Comparison of ENCODE assay signal across 11 cellular contexts in genomic region chr9:130143974-130144373, GRCh38. TPM values are rescaled to one million over a fixed set of nuclear protein-coding genes. Genes with fewer than 3 reads are reported as not detected.
DNase-seq lines count a peak whose midpoint lies in the region; ATAC-seq and TF ChIP-seq lines count a peak whose summit lies in the region.
"Had no signal": no experiment of that assay in that cellular context is flagged by ENCODE, and none has a peak within 500 bp of the region (broad histone marks: within the 10 kb centered on the region; RNA-seq: fewer than 3 reads in every experiment).

No MANE protein-coding gene starts in this region.

- ATAC-seq in activated T-cell treated with anti-CD3 and anti-CD28 coated beads, Interleukin-2, amount 50 U/mL, for 4 hours = peak in 1 of 2 donors; percentile 38

- H2AK5ac ChIP-seq in mesenchymal stem cell (ENCODE audit: low read length, severe bottlenecking) = no peak overlapping the region

- in situ Hi-C loops in astrocyte of the spinal cord (cut with HindIII; ENCODE audit: low sequenced_read_pairs) (no loop called here), transverse colon (cut with MboI; ENCODE audit: low pct_ligation_motif_present in 1 of 4, low pct_unique_long_range_greater_than_20kb in 1 of 4, low sequenced_read_pairs in 3 of 4) (no loop called here)

- TF ChIP-seq EP300 in transverse colon (IDR thresholded peaks at IDR 0.05; ENCODE audit: low read depth) = no peak

- H4K8ac ChIP-seq in mesenchymal stem cell (ENCODE audit: low read length) = no peak overlapping the region

- intact Hi-C loops in transverse colon (cut with DNase I; ENCODE audit: low total_unique reads) (no loop called here), A673 (cut with micrococcal nuclease; ENCODE audit: unreplicated experiment) (no loop called here)

- H3K9ac ChIP-seq in mesenchymal stem cell (ENCODE audit: low read length) = peak overlapping the region; percentile 45

- H2BK12ac ChIP-seq in mesenchymal stem cell (ENCODE audit: low read length in 2 of 2) = peak overlapping the region in 1 of 2 experiments; percentile 11

- H4K91ac ChIP-seq in mesenchymal stem cell (ENCODE audit: low read length) = no peak overlapping the region

- no peak overlapping the region for H3K4ac ChIP-seq in mesenchymal stem cell (ENCODE audit: low read depth in 1 of 2, low read length in 2 of 2)

- POLR2A ChIA-PET in A673 (lab: Charles Lee; ENCODE audit: low non-redundant PET) = no interaction called here

- H3K4me3 Mint-ChIP-seq in activated T-cell treated with anti-CD3 and anti-CD28 coated beads, Interleukin-2, amount 50 U/mL, for 4 hours = no peak overlapping the region

- H3K4me1 ChIP-seq in mesenchymal stem cell (ENCODE audit: control insufficient read depth, insufficient read depth, low read depth, low read length) = peaks cover 11% of the 10 kb centered on the region
- peaks cover 4 to 20% (median 16%) of the 10 kb centered on the region in 4 donors for H3K4me1 ChIP-seq in transverse colon
- no peaks in the 10 kb centered on the region for H3K4me1 ChIP-seq in A673 (ENCODE audit: insufficient read depth, low read length, poor library complexity, severe bottlenecking)

- H2BK5ac ChIP-seq in mesenchymal stem cell (ENCODE audit: low read depth, low read length, poor library complexity, severe bottlenecking) = no peak overlapping the region

- no peak for TF ChIP-seq POLR2A in transverse colon (IDR thresholded peaks at IDR 0.05)

- peaks cover 27% of the 10 kb centered on the region for H3K27me3 Mint-ChIP-seq in activated T-cell treated with anti-CD3 and anti-CD28 coated beads, Interleukin-2, amount 50 U/mL, for 4 hours (ENCODE audit: low read depth)

- H3K4me3 ChIP-seq in astrocyte of the spinal cord (ENCODE audit: low read depth, low read length) (no peak overlapping the region), mesenchymal stem cell (ENCODE audit: insufficient read depth in 1 of 2, low read depth in 1 of 2, low read length in 2 of 2) (peak overlapping the region in 1 of 2 experiments; percentile 58), transverse colon (no peak overlapping the region), A673 (ENCODE audit: low read depth, low read length, poor library complexity, severe bottlenecking) (no peak overlapping the region)
- H3K4me3 ChIP-seq: esophagus squamous epithelium had no signal

- WGBS in mesenchymal stem cell = 48% methylated on average over 13 of the region's 13 CpGs
- 26 to 33% methylated on average over 10 to 13 of the region's 13 CpGs for WGBS in transverse colon (ENCODE audit: low coverage in 1 of 2), 2 donors

- DNase-seq in activated T-cell treated with anti-CD3 and anti-CD28 coated beads, Interleukin-2, amount 50 U/mL, for 4 hours = peak; percentile 23
- DNase-seq in activated T-cell treated with anti-CD3 and anti-CD28 coated beads for 4 hours (no peak), astrocyte of the spinal cord (ENCODE audit: low read depth, low spot score) (peak; percentile 40), mesenchymal stem cell (peak; percentile 31), transverse colon (peak; percentile 20), NAMALWA (ENCODE audit: low spot score) (no peak), Ammon's horn (ENCODE audit: low spot score) (no peak), A673 (ENCODE audit: low spot score) (no peak)
- DNase-seq: activated effector memory CD4-positive, alpha-beta T cell treated with Interleukin-2 at 50 U/mL for 16 hours; C1 segment of cervical spinal cord; esophagus squamous epithelium had no signal

- BruUV-seq in A673 (replicated peaks; lab: Mats Ljungman, UMichigan) = no TSS peak

- H3K36me3 Mint-ChIP-seq in activated T-cell treated with anti-CD3 and anti-CD28 coated beads, Interleukin-2, amount 50 U/mL, for 4 hours (ENCODE audit: insufficient read depth) = no peaks in the 10 kb centered on the region

- no peak overlapping the region for H2AFZ ChIP-seq in mesenchymal stem cell (ENCODE audit: low read depth, low read length)

- CTCF ChIA-PET in A673 (lab: Charles Lee) = interaction anchor here (0.6 kb wide), 1 partner anchor 10 kb away, joined by 9 read pairs; no protein-coding TSS in a partner anchor

- no peaks in the 10 kb centered on the region for H3K9me3 ChIP-seq in mesenchymal stem cell (ENCODE audit: control insufficient read depth, low read length)
- H3K9me3 ChIP-seq in transverse colon = no peaks in the 10 kb centered on the region
- no peaks in the 10 kb centered on the region for H3K9me3 ChIP-seq in A673 (ENCODE audit: low read depth, low read length, poor library complexity, severe bottlenecking)
- H3K9me3 ChIP-seq: esophagus squamous epithelium had no signal

- H3K23ac ChIP-seq in mesenchymal stem cell (ENCODE audit: low read length in 2 of 2) = no peak overlapping the region

- no peaks in the 10 kb centered on the region for H3K9me3 Mint-ChIP-seq in activated T-cell treated with anti-CD3 and anti-CD28 coated beads, Interleukin-2, amount 50 U/mL, for 4 hours

- H3K14ac ChIP-seq in mesenchymal stem cell (ENCODE audit: low read length in 2 of 2) = no peak overlapping the region

- H3K18ac ChIP-seq in mesenchymal stem cell (ENCODE audit: low read depth in 1 of 2, low read length in 2 of 2) = no peak overlapping the region

- H3K27ac ChIP-seq in mesenchymal stem cell (ENCODE audit: low read length, poor library complexity, severe bottlenecking) = no peak overlapping the region
- H3K27ac ChIP-seq in transverse colon = peak overlapping the region in 3 of 4 donors; percentile 50 to 84 (median 63)
- H3K27ac ChIP-seq in A673 (ENCODE audit: low read depth, low read length, poor library complexity, severe bottlenecking) = no peak overlapping the region
- H3K27ac ChIP-seq: esophagus squamous epithelium had no signal

- no peak overlapping the region for H2BK15ac ChIP-seq in mesenchymal stem cell (ENCODE audit: low read depth, poor library complexity, severe bottlenecking)

- peaks cover 26% of the 10 kb centered on the region for H3K4me1 Mint-ChIP-seq in activated T-cell treated with anti-CD3 and anti-CD28 coated beads, Interleukin-2, amount 50 U/mL, for 4 hours (ENCODE audit: low read depth)

- no peak overlapping the region for H3K4me2 ChIP-seq in mesenchymal stem cell (ENCODE audit: low read length, poor library complexity, severe bottlenecking)

- peaks cover 1% of the 10 kb centered on the region for H3K79me1 ChIP-seq in mesenchymal stem cell (replicated peaks; ENCODE audit: low read length, poor library complexity, severe bottlenecking)

- TF ChIP-seq CTCF in astrocyte of the spinal cord (IDR thresholded peaks at IDR 0.05; ENCODE audit: low read depth, low read length) = no peak
- TF ChIP-seq CTCF in transverse colon (IDR thresholded peaks at IDR 0.05) = no peak
- TF ChIP-seq CTCF in A673 (conservative IDR thresholded peaks at IDR 0.05; ENCODE audit: low read depth, low read length) = no peak

- H3K36me3 ChIP-seq in mesenchymal stem cell (ENCODE audit: control insufficient read depth in 1 of 2, insufficient read depth in 2 of 2, low read depth in 1 of 2, low read length in 2 of 2) = no peaks in the 10 kb centered on the region
- H3K36me3 ChIP-seq in transverse colon = no peaks in the 10 kb centered on the region
- no peaks in the 10 kb centered on the region for H3K36me3 ChIP-seq in A673 (ENCODE audit: insufficient read depth, low read length, poor library complexity, severe bottlenecking)
- H3K36me3 ChIP-seq: esophagus squamous epithelium had no signal

- H2BK120ac ChIP-seq in mesenchymal stem cell (ENCODE audit: low read depth, low read length) = no peak overlapping the region

- H3K27me3 ChIP-seq in mesenchymal stem cell (ENCODE audit: control insufficient read depth in 1 of 2, insufficient read depth in 1 of 2, low read length in 2 of 2) = peaks cover 0 to 2% of the 10 kb centered on the region in 2 experiments
- H3K27me3 ChIP-seq in transverse colon = peaks cover 22% of the 10 kb centered on the region
- H3K27me3 ChIP-seq in A673 (replicated peaks; ENCODE audit: insufficient read depth, low read depth, low read length, poor library complexity) = no peaks in the 10 kb centered on the region

RNA-seq across cellular contexts. Expression of gene NCS1, which starts 28.2 kb away (rescaled TPM):
- total RNA-seq in activated T-cell treated with anti-CD3 and anti-CD28 coated beads, Interleukin-2, amount 50 U/mL, for 4 hours = 10 to 100 TPM; 23.8 to 27.5 (median 24.1) TPM
- polyA plus RNA-seq in mesenchymal stem cell (2013, experiment 1 of 2) = 38.8 TPM
- 37.7 TPM for polyA plus RNA-seq in mesenchymal stem cell (2013, experiment 2 of 2)
- total RNA-seq in transverse colon (10 to 100 TPM; 11.9 to 66.5 (median 25.9) TPM), A673 (2021) (58.6 and 58.8 TPM in 2 replicates)

Comparison
In these comparisons a context has a peak if more than half of its experiments do, and no peak if none do; other contexts are left out.
1. DNase-seq: peak in activated T-cell treated with anti-CD3 and anti-CD28 coated beads, Interleukin-2, amount 50 U/mL, for 4 hours (single experiment), astrocyte of the spinal cord (single experiment), mesenchymal stem cell (single experiment) and transverse colon (single experiment); none in activated T-cell treated with anti-CD3 and anti-CD28 coated beads for 4 hours (single experiment), NAMALWA (single experiment), Ammon's horn (single experiment) and A673 (single experiment).
2. H3K27ac ChIP-seq: peak in transverse colon (3 of 4); none in mesenchymal stem cell (single experiment) and A673 (single experiment).